In genomic region chr2:217849154-217849553, GRCh38 we compare ENCODE assay signal across 17 cellular contexts.
DNase-seq lines count a peak whose midpoint lies in the region; ATAC-seq and TF ChIP-seq lines count a peak whose summit lies in the region.
"Had no signal": no experiment of that assay in that cellular context is flagged by ENCODE, and none has a peak within 500 bp of the region (broad histone marks: within the 10 kb centered on the region; RNA-seq: fewer than 3 reads in every experiment).

No MANE protein-coding gene starts in this region.

- TF ChIP-seq CTCF in left ventricle myocardium inferior (IDR thresholded peaks at IDR 0.05; ENCODE audit: borderline replicate concordance) (no peak), fibroblast of the aortic adventitia (IDR thresholded peaks at IDR 0.05; ENCODE audit: insufficient read depth, low read length) (no peak), sigmoid colon (IDR thresholded peaks at IDR 0.05) (no peak), MM.1S (IDR thresholded peaks at IDR 0.05; ENCODE audit: low read length) (no peak), right lobe of liver (IDR thresholded peaks at IDR 0.05) (no peak)

- H3K4me3 ChIP-seq in left ventricle myocardium inferior (no peak overlapping the region), fibroblast of the aortic adventitia (ENCODE audit: low read depth, low read length) (no peak overlapping the region), sigmoid colon (no peak overlapping the region), MM.1S (ENCODE audit: low read length) (no peak overlapping the region), right lobe of liver (no peak overlapping the region)
- H3K4me3 ChIP-seq: GM12878, HAP-1, K562, skin epidermis had no signal

- TF ChIP-seq POLR2A in sigmoid colon (IDR thresholded peaks at IDR 0.05) (no peak), right lobe of liver (IDR thresholded peaks at IDR 0.05) (no peak)

- no peak for ATAC-seq in right lobe of liver
- ATAC-seq in GM21423 (IDR thresholded peaks at IDR 0.05; ENCODE audit: unreplicated experiment) = no peak
- ATAC-seq: activated CD8-positive, alpha-beta T cell treated with anti-CD3 and anti-CD28 coated beads, Interleukin-2, amount 10 ng/mL, durations not matched to agents 7 days and 5 days; GM12878; SK-N-SH treated with all-trans-retinoic acid at 6 μM for 48 hours; stimulated activated naive B cell treated with anti-CD40 and anti-IgM and Interleukin-4, amounts not matched to agents 10 μg/mL and 1 μg/mL and 100 μg/mL, for 72 hours had no signal

- intact Hi-C loops in left ventricle myocardium inferior (cut with micrococcal nuclease) (no loop called here), cardiac septum (cut with DNase I) (no loop called here), sigmoid colon (cut with DNase I) (no loop called here), right lobe of liver (cut with DNase I) (no loop called here)

- H3K9me3 ChIP-seq in left ventricle myocardium inferior (replicated peaks) = peaks cover 15% of the 10 kb centered on the region
- peaks cover 0 to 2% (median 0%) of the 10 kb centered on the region in 4 donors for H3K9me3 ChIP-seq in sigmoid colon
- no peaks in the 10 kb centered on the region for H3K9me3 ChIP-seq in MM.1S (replicated peaks; ENCODE audit: insufficient read depth, low read length)
- H3K9me3 ChIP-seq in right lobe of liver = no peaks in the 10 kb centered on the region
- H3K9me3 ChIP-seq: HAP-1 had no signal

- no peaks in the 10 kb centered on the region for H4K20me1 ChIP-seq in MM.1S (ENCODE audit: insufficient read depth, low read length)

- no peaks in the 10 kb centered on the region for H3K79me2 ChIP-seq in MM.1S (ENCODE audit: low read length)

- H3K9ac ChIP-seq in MM.1S (ENCODE audit: low read length) = no peak overlapping the region

- no peak overlapping the region for H3K4me2 ChIP-seq in MM.1S (ENCODE audit: low read depth, low read length)

- H3K36me3 ChIP-seq in left ventricle myocardium inferior (peaks cover 84% of the 10 kb centered on the region), sigmoid colon (peaks cover 30 to 77% (median 62%) of the 10 kb centered on the region in 4 donors), MM.1S (replicated peaks; ENCODE audit: insufficient read depth, low read length) (no peaks in the 10 kb centered on the region), right lobe of liver (peaks cover 0 to 50% (median 28%) of the 10 kb centered on the region in 4 donors)
- H3K36me3 ChIP-seq: HAP-1 had no signal

- no peak overlapping the region for H2AFZ ChIP-seq in MM.1S (ENCODE audit: low read length)

- WGBS in sigmoid colon, 2 donors = 84 to 85% methylated on average over 2 of the region's 2 CpGs
- WGBS in right lobe of liver (ENCODE audit: insufficient coverage, low coverage, low lambda C conversion rate, missing lambda C conversion rate) = no CpG with 5 or more reads among the region's 2 CpGs

- H3K4me1 ChIP-seq in left ventricle myocardium inferior = peaks cover 99% of the 10 kb centered on the region
- H3K4me1 ChIP-seq in sigmoid colon = peaks cover 0 to 100% (median 99%) of the 10 kb centered on the region in 4 donors
- no peaks in the 10 kb centered on the region for H3K4me1 ChIP-seq in MM.1S (ENCODE audit: low read length)
- H3K4me1 ChIP-seq in right lobe of liver = no peaks in the 10 kb centered on the region
- H3K4me1 ChIP-seq: HAP-1 had no signal

- H3K27ac ChIP-seq in left ventricle myocardium inferior (replicated peaks) (peak overlapping the region; percentile 95), sigmoid colon (peak overlapping the region; percentile 83 to 98 (median 92)), MM.1S (ENCODE audit: low read length) (no peak overlapping the region), right lobe of liver (no peak overlapping the region)

- H3F3A ChIP-seq in MM.1S (ENCODE audit: insufficient read depth, low read length) = no peaks in the 10 kb centered on the region

- H3K27me3 ChIP-seq in left ventricle myocardium inferior (ENCODE audit: low read depth) (no peaks in the 10 kb centered on the region), sigmoid colon (no peaks in the 10 kb centered on the region), MM.1S (replicated peaks; ENCODE audit: insufficient read depth, low read length) (no peaks in the 10 kb centered on the region), right lobe of liver (no peaks in the 10 kb centered on the region)

- no peaks in the 10 kb centered on the region for H3K9me2 ChIP-seq in MM.1S (replicated peaks; ENCODE audit: insufficient read depth, low read length)

- DNase-seq in left ventricle myocardium inferior (no peak), cardiac septum (ENCODE audit: low spot score) (no peak), fibroblast of the aortic adventitia (ENCODE audit: low read depth) (peak; percentile 23), sigmoid colon (no peak), MM.1S (no peak), right lobe of liver (no peak), activated T-cell treated with anti-CD3 and anti-CD28 coated beads for 4 hours (no peak)
- DNase-seq: activated CD8-positive, alpha-beta T cell treated with anti-CD3 and anti-CD28 coated beads, Interleukin-2, amount 10 ng/mL, durations not matched to agents 7 days and 5 days; CD4-positive, alpha-beta T cell; NCI-H1417; stimulated activated naive B cell treated with anti-CD40 and anti-IgM and Interleukin-4, amounts not matched to agents 10 μg/mL and 1 μg/mL and 100 μg/mL, for 72 hours had no signal

- no peak for TF ChIP-seq EP300 in sigmoid colon (IDR thresholded peaks at IDR 0.05)

Comparison
In these comparisons a context has a peak if more than half of its experiments do, and no peak if none do; other contexts are left out.
1. H3K27ac ChIP-seq: peak in left ventricle myocardium inferior (single experiment) and sigmoid colon (4 of 4); none in MM.1S (single experiment) and right lobe of liver (0 of 3).